In genomic region chr6:146700078-146700686, GRCh38 we compare ENCODE assay signal across 8 cellular contexts.
DNase-seq lines count a peak whose midpoint lies in the region; ATAC-seq, FAIRE-seq and TF ChIP-seq lines count a peak whose summit lies in the region.

No MANE protein-coding gene starts in this region.

- in situ Hi-C loops in GM12878 (cut with MboI) = loop anchor here (10.0 kb wide), 1 partner anchor 765 kb away; no protein-coding TSS in a partner anchor

- H3K9me3 ChIP-seq in HCT116 (ENCODE audit: control insufficient read depth in 1 of 2, insufficient read depth in 1 of 2, low read depth in 1 of 2, low read length in 2 of 2) (no peaks in the 10 kb centered on the region), MM.1S (replicated peaks; ENCODE audit: insufficient read depth, low read length) (no peaks in the 10 kb centered on the region), GM12878 (replicated peaks; ENCODE audit: control insufficient read depth, insufficient read depth, low read length) (no peaks in the 10 kb centered on the region), smooth muscle cell (replicated peaks; ENCODE audit: low read depth) (no peaks in the 10 kb centered on the region)

- peaks cover 0 to 2% of the 10 kb centered on the region in 2 donors for H3K9me3 Mint-ChIP-seq in natural killer cell
- H3K9me3 Mint-ChIP-seq in natural killer cell treated with Interleukin-12 subunit alpha and Interleukin-12 subunit beta and Interleukin-15 and Interleukin-18, amount 100 ng/mL, for 72 hours = peaks cover 3% of the 10 kb centered on the region

- H3K4me3 ChIP-seq in HCT116 (replicated peaks in 1 of 2; ENCODE audit: low read depth in 1 of 2, low read length in 2 of 2) = no peak overlapping the region
- H3K4me3 ChIP-seq in MM.1S (ENCODE audit: low read length) = no peak overlapping the region
- no peak overlapping the region for H3K4me3 ChIP-seq in GM12878
- H3K4me3 ChIP-seq in smooth muscle cell = no peak overlapping the region

- H3K36me3 ChIP-seq in HCT116 (ENCODE audit: control insufficient read depth in 1 of 2, insufficient read depth in 2 of 2, low read length in 2 of 2) (no peaks in the 10 kb centered on the region), MM.1S (replicated peaks; ENCODE audit: insufficient read depth, low read length) (no peaks in the 10 kb centered on the region), GM12878 (ENCODE audit: control insufficient read depth in 2 of 2, insufficient read depth in 2 of 2, low read length in 1 of 2) (no peaks in the 10 kb centered on the region), smooth muscle cell (ENCODE audit: low read depth) (no peaks in the 10 kb centered on the region)

- no peak overlapping the region for H3K9ac ChIP-seq in HCT116 (ENCODE audit: low read length)
- H3K9ac ChIP-seq in MM.1S (ENCODE audit: low read length) = no peak overlapping the region
- H3K9ac ChIP-seq in GM12878 (ENCODE audit: control insufficient read depth, insufficient read depth, low read length) = no peak overlapping the region
- no peak overlapping the region for H3K9ac ChIP-seq in smooth muscle cell (ENCODE audit: low read depth)

- no peak overlapping the region for H3K27ac Mint-ChIP-seq in natural killer cell
- no peak overlapping the region for H3K27ac Mint-ChIP-seq in natural killer cell treated with Interleukin-12 subunit alpha and Interleukin-12 subunit beta and Interleukin-15 and Interleukin-18, amount 100 ng/mL, for 72 hours

- H3K4me1 ChIP-seq in HCT116 (ENCODE audit: control insufficient read depth in 1 of 2, insufficient read depth in 2 of 2, low read length in 2 of 2) (no peaks in the 10 kb centered on the region), MM.1S (ENCODE audit: low read length) (no peaks in the 10 kb centered on the region), GM12878 (ENCODE audit: control insufficient read depth, insufficient read depth, low read length) (no peaks in the 10 kb centered on the region), smooth muscle cell (ENCODE audit: low read depth) (no peaks in the 10 kb centered on the region)

- H3K27me3 Mint-ChIP-seq in natural killer cell (ENCODE audit: low read depth in 2 of 2) = no peaks in the 10 kb centered on the region
- H3K27me3 Mint-ChIP-seq in natural killer cell treated with Interleukin-12 subunit alpha and Interleukin-12 subunit beta and Interleukin-15 and Interleukin-18, amount 100 ng/mL, for 72 hours = no peaks in the 10 kb centered on the region

- POLR2A ChIA-PET in HCT116 (lab: Charles Lee) = no interaction called here
- POLR2A ChIA-PET in GM12878 (lab: Charles Lee) = no interaction called here

- H3K4me3 Mint-ChIP-seq in natural killer cell = no peak overlapping the region
- no peak overlapping the region for H3K4me3 Mint-ChIP-seq in natural killer cell treated with Interleukin-12 subunit alpha and Interleukin-12 subunit beta and Interleukin-15 and Interleukin-18, amount 100 ng/mL, for 72 hours

- no peak for TF ChIP-seq EP300 in GM12878 (IDR thresholded peaks at IDR 0.05; ENCODE audit: borderline replicate concordance in 1 of 2, control insufficient read depth in 1 of 2, low read depth in 2 of 2, low read length in 2 of 2)

- RAD21 ChIA-PET in HCT116 (lab: Charles Lee; ENCODE audit: low non-redundant PET in 1 of 2, low total read pairs in 2 of 2, uncharacterized antibody in 2 of 2, unreplicated experiment in 2 of 2) (no interaction called here), GM12878 (lab: Charles Lee; ENCODE audit: unreplicated experiment) (interaction anchor here (1.7 to 4.7 kb wide), 2 partner anchors 660 to 771 kb away, joined by 6 to 21 read pairs; no protein-coding TSS in a partner anchor)

- BruUV-seq in HCT116 (replicated peaks; lab: Mats Ljungman, UMichigan) (no TSS peak), GM12878 (replicated peaks; lab: Mats Ljungman, UMichigan) (no TSS peak)

- 30% methylated on average over 6 of the region's 6 CpGs for WGBS in GM12878 (ENCODE audit: insufficient coverage, insufficient replicate concordance, low lambda C conversion rate, missing lambda C conversion rate)
- WGBS in smooth muscle cell (ENCODE audit: low lambda C conversion rate) = 31% methylated on average over 6 of the region's 6 CpGs

- H3K36me3 Mint-ChIP-seq in natural killer cell = no peaks in the 10 kb centered on the region
- no peaks in the 10 kb centered on the region for H3K36me3 Mint-ChIP-seq in natural killer cell treated with Interleukin-12 subunit alpha and Interleukin-12 subunit beta and Interleukin-15 and Interleukin-18, amount 100 ng/mL, for 72 hours

- no peaks in the 10 kb centered on the region for H3K4me1 Mint-ChIP-seq in natural killer cell
- H3K4me1 Mint-ChIP-seq in natural killer cell treated with Interleukin-12 subunit alpha and Interleukin-12 subunit beta and Interleukin-15 and Interleukin-18, amount 100 ng/mL, for 72 hours (ENCODE audit: low read depth in 2 of 2) = no peaks in the 10 kb centered on the region

- CTCF ChIA-PET in HCT116 (lab: Charles Lee) = interaction anchor here (0.8 to 3.4 kb wide), 4 partner anchors 9 to 771 kb away, joined by 3 to 30 read pairs (median 3); no protein-coding TSS in a partner anchor
- CTCF ChIA-PET in GM12878 (lab: Yijun Ruan, JAX) = interaction anchor here (0.7 to 5.1 kb wide), 8 partner anchors 12 to 775 kb away, joined by 3 to 35 read pairs (median 4); partner anchors contain the start of gene RAB32

- H2AFZ ChIP-seq in HCT116 (ENCODE audit: low read depth, low read length, poor library complexity, severe bottlenecking) = no peak overlapping the region
- no peak overlapping the region for H2AFZ ChIP-seq in MM.1S (ENCODE audit: low read length)
- no peak overlapping the region for H2AFZ ChIP-seq in GM12878 (ENCODE audit: control insufficient read depth, low read depth, low read length)
- H2AFZ ChIP-seq in smooth muscle cell (ENCODE audit: low read depth) = no peak overlapping the region

- H3F3A ChIP-seq in MM.1S (ENCODE audit: insufficient read depth, low read length) (no peaks in the 10 kb centered on the region), smooth muscle cell (ENCODE audit: low read depth) (no peaks in the 10 kb centered on the region)

- intact Hi-C loops in natural killer cell (cut with micrococcal nuclease) = loop anchor here (10.0 kb wide), 1 partner anchor 775 kb away; no protein-coding TSS in a partner anchor
- intact Hi-C loops in HCT116 (cut with micrococcal nuclease) = loop anchor here (1.0 kb wide), 2 partner anchors 659 to 771 kb away; no protein-coding TSS in a partner anchor
- intact Hi-C loops in GM12878 (cut with micrococcal nuclease; ENCODE audit: unreplicated experiment) = loop anchor here (2.0 kb wide), 2 partner anchors 659 to 771 kb away; no protein-coding TSS in a partner anchor

- H4K20me1 ChIP-seq in HCT116 (ENCODE audit: insufficient read depth) = no peaks in the 10 kb centered on the region
- no peaks in the 10 kb centered on the region for H4K20me1 ChIP-seq in MM.1S (ENCODE audit: insufficient read depth, low read length)
- no peaks in the 10 kb centered on the region for H4K20me1 ChIP-seq in GM12878 (ENCODE audit: control insufficient read depth, insufficient read depth)
- no peaks in the 10 kb centered on the region for H4K20me1 ChIP-seq in smooth muscle cell (ENCODE audit: low read depth)

- ATAC-seq in natural killer cell (no peak), HCT116 (peak; percentile 67), GM12878 (peak; percentile 71; the same call in 2 of the 3 replicates)
- no peak for ATAC-seq in natural killer cell treated with Interleukin-12 subunit alpha and Interleukin-12 subunit beta and Interleukin-15 and Interleukin-18, amount 100 ng/mL, for 72 hours

- DNase-seq in natural killer cell (no peak), HCT116 (ENCODE audit: low read depth, low spot score) (peak; percentile 64), MM.1S (peak; percentile 52), RPMI7951 (ENCODE audit: low read depth) (peak; percentile 75), GM12878 (ENCODE audit: low read depth, low spot score) (peak; percentile 26), iPS DF 4.7 (ENCODE audit: extremely low read depth, low spot score) (peak; percentile 66), smooth muscle cell (lab: John Stamatoyannopoulos, UW; ENCODE audit: unreplicated experiment) (no peak)
- DNase-seq in natural killer cell treated with Interleukin-12 subunit alpha and Interleukin-12 subunit beta and Interleukin-15 and Interleukin-18, amount 100 ng/mL, for 72 hours (ENCODE audit: low spot score) = no peak

- H3K4me2 ChIP-seq in HCT116 (ENCODE audit: low read length) (no peak overlapping the region), MM.1S (ENCODE audit: low read depth, low read length) (no peak overlapping the region), GM12878 (ENCODE audit: control insufficient read depth, insufficient read depth) (no peak overlapping the region), smooth muscle cell (no peak overlapping the region)

- TF ChIP-seq RAD21 in HCT116 (IDR thresholded peaks at IDR 0.05; ENCODE audit: low read depth) (peak; percentile 82), GM12878 (IDR thresholded peaks at IDR 0.05; ENCODE audit: insufficient read depth, low read depth, low read length) (peak; percentile 78)

- H3K27me3 ChIP-seq in HCT116 (ENCODE audit: insufficient read depth, low read length) = no peaks in the 10 kb centered on the region; the same call in 1 of the 2 replicates
- no peaks in the 10 kb centered on the region for H3K27me3 ChIP-seq in MM.1S (replicated peaks; ENCODE audit: insufficient read depth, low read length)
- H3K27me3 ChIP-seq in GM12878 (replicated peaks in 1 of 2; ENCODE audit: control insufficient read depth in 2 of 2, insufficient read depth in 2 of 2, low read length in 1 of 2) = no peaks in the 10 kb centered on the region
- no peaks in the 10 kb centered on the region for H3K27me3 ChIP-seq in smooth muscle cell (ENCODE audit: low read depth)

- TF ChIP-seq CTCF in natural killer cell (IDR thresholded peaks at IDR 0.05) (peak; percentile 37), HCT116 (IDR thresholded peaks at IDR 0.05 in 2 of 3, conservative IDR thresholded peaks at IDR 0.05 in 1 of 3; ENCODE audit: borderline replicate concordance in 1 of 3, insufficient read depth in 1 of 3, low read depth in 2 of 3, low read length in 2 of 3) (peak; percentile 51 to 74 (median 52); a peak in 4 of 6 replicates), MM.1S (IDR thresholded peaks at IDR 0.05; ENCODE audit: low read length) (peak; percentile 51), GM12878 (IDR thresholded peaks at IDR 0.05 in 2 of 3, conservative IDR thresholded peaks at IDR 0.05 in 1 of 3; ENCODE audit: control insufficient read depth in 2 of 3, extremely low read depth in 1 of 3, insufficient read depth in 1 of 3, low read depth in 3 of 3, low read length in 3 of 3) (peak; percentile 62 to 68 (median 67); a peak in 5 of 6 replicates), smooth muscle cell (IDR thresholded peaks at IDR 0.05; ENCODE audit: borderline replicate concordance, insufficient read depth, poor library complexity, severe bottlenecking) (peak; percentile 79)

- H3K9me2 ChIP-seq in HCT116 (ENCODE audit: insufficient read depth) (no peaks in the 10 kb centered on the region; the same call in 1 of the 2 replicates), MM.1S (replicated peaks; ENCODE audit: insufficient read depth, low read length) (no peaks in the 10 kb centered on the region)

- H3K79me2 ChIP-seq in HCT116 (ENCODE audit: insufficient read depth, low read length) = no peaks in the 10 kb centered on the region
- no peaks in the 10 kb centered on the region for H3K79me2 ChIP-seq in MM.1S (ENCODE audit: low read length)
- no peaks in the 10 kb centered on the region for H3K79me2 ChIP-seq in GM12878 (ENCODE audit: control insufficient read depth, insufficient read depth, low read length)
- no peaks in the 10 kb centered on the region for H3K79me2 ChIP-seq in smooth muscle cell (ENCODE audit: low read depth)

- FAIRE-seq in GM12878 (lab: Jason Lieb, UNC) = peak; percentile 97

- no peak overlapping the region for H3K27ac ChIP-seq in HCT116 (ENCODE audit: low read depth, low read length)
- no peak overlapping the region for H3K27ac ChIP-seq in MM.1S (ENCODE audit: low read length)
- no peak overlapping the region for H3K27ac ChIP-seq in GM12878 (ENCODE audit: control insufficient read depth, insufficient read depth)
- no peak overlapping the region for H3K27ac ChIP-seq in smooth muscle cell (ENCODE audit: low read depth)

- TF ChIP-seq POLR2A in HCT116 (IDR thresholded peaks at IDR 0.05; ENCODE audit: borderline replicate concordance, extremely low read depth, insufficient read depth, insufficient read length) (no peak), GM12878 (IDR thresholded peaks at IDR 0.05; ENCODE audit: low read depth, low read length) (no peak)

- SMC1A ChIA-PET in GM12878 (lab: Charles Lee; ENCODE audit: uncharacterized antibody, unreplicated experiment) = interaction anchor here (1.0 to 1.6 kb wide), 4 partner anchors 404 to 771 kb away, joined by 3 to 6 read pairs (median 3); no protein-coding TSS in a partner anchor

Comparison
In these comparisons a context has a peak if more than half of its experiments do, and no peak if none do; other contexts are left out.
1. ATAC-seq: peak in HCT116 (single experiment) and GM12878 (single experiment); none in natural killer cell (0 of 3) and natural killer cell treated with Interleukin-12 subunit alpha and Interleukin-12 subunit beta and Interleukin-15 and Interleukin-18, amount 100 ng/mL, for 72 hours (0 of 2).
2. DNase-seq: peak in HCT116 (single experiment), MM.1S (single experiment), RPMI7951 (single experiment), GM12878 (single experiment) and iPS DF 4.7 (single experiment); none in natural killer cell (single experiment), natural killer cell treated with Interleukin-12 subunit alpha and Interleukin-12 subunit beta and Interleukin-15 and Interleukin-18, amount 100 ng/mL, for 72 hours (single experiment) and smooth muscle cell (single experiment).
3. Peak in every context shown above with its lines, with median percentiles within 50 percentile points of each other: CTCF ChIP-seq.